Comparison of ENCODE assay signal across 9 cellular contexts in the genomic region with DNA sequence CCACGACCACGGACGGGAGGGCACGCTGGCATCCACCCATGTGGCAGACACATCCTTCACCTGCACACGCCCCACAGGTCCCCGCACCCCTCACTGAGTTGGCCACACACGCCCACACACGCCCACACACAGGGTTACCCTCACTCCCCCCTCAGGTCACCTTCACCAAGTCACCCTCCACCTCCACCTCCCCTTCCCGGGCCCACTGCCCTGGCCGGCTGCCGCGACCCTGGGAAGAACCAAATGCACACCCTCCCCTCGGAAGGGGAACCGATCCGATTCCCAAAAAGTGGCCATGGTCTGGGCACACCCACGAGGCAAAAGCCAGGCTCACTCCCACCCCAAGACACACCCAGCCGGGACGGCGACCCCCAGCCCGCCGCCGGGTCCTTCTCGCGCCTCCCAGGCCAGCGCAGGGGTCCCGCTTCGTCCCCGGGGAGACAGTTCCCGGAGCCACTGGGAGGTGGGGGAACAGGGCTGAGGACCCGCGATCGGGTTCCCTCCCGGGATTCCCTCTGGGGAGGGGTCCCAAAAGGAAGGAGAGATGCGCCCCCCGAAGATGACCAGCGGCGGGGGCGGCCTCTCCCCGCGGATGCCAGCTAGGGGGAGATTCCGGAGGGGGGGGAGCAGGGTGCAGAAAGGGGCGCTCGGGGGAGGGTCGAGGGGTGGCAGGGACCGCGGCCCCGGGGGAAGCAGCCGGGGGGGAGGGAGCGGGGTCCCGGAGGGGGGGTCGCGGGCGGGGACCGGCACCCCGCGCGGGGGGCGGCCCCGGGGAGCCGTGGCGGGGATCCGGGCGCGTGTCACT. TPM values are rescaled to one million over a fixed set of nuclear protein-coding genes. Genes with fewer than 3 reads are reported as not detected.
DNase-seq lines count a peak whose midpoint lies in the region; ATAC-seq and TF ChIP-seq lines count a peak whose summit lies in the region.
"Had no signal": no experiment of that assay in that cellular context is flagged by ENCODE, and none has a peak within 500 bp of the region (broad histone marks: within the 10 kb centered on the region; RNA-seq: fewer than 3 reads in every experiment).

No MANE protein-coding gene starts in this region.

- H3K4me3 Mint-ChIP-seq in activated CD4-positive, alpha-beta memory T cell treated with anti-CD3 and anti-CD28 coated beads for 36 hours: peak overlapping the region; percentile 70

- peaks cover 31% of the 10 kb centered on the region for H3K27me3 Mint-ChIP-seq in activated CD4-positive, alpha-beta memory T cell treated with anti-CD3 and anti-CD28 coated beads for 36 hours

- H4K20me1 ChIP-seq in DOHH2 (ENCODE audit: control insufficient read depth, insufficient read depth, low read depth, low read length): peaks cover 8% of the 10 kb centered on the region; the same call in 1 of the 2 replicates

- no peaks in the 10 kb centered on the region for H3K79me2 ChIP-seq in DOHH2 (ENCODE audit: control insufficient read depth, low read length)

- no peaks in the 10 kb centered on the region for H3K36me3 Mint-ChIP-seq in activated CD4-positive, alpha-beta memory T cell treated with anti-CD3 and anti-CD28 coated beads for 36 hours

- DNase-seq in activated CD4-positive, alpha-beta memory T cell treated with anti-CD3 and anti-CD28 coated beads for 36 hours: no peak
- DNase-seq in heart right ventricle (peak in 1 of 2 donors; percentile 35), retinal pigment epithelial cell (ENCODE audit: low read depth) (no peak), NCI-H446 (lab: John Stamatoyannopoulos, UW) (no peak), DMS 273 (lab: John Stamatoyannopoulos, UW; ENCODE audit: unreplicated experiment) (no peak)
- DNase-seq in activated effector memory CD4-positive, alpha-beta T cell treated with anti-CD3 and anti-CD28 coated beads, Interleukin-2, amount 50 U/mL, for 16 hours: no peak
- DNase-seq: cortex of kidney had no signal

- no peaks in the 10 kb centered on the region for H3K9me3 ChIP-seq in DOHH2 (ENCODE audit: control insufficient read depth, insufficient read depth, low read length)
- no peaks in the 10 kb centered on the region for H3K9me3 ChIP-seq in heart right ventricle

- POLR2A ChIA-PET in activated CD4-positive, alpha-beta memory T cell treated with anti-CD3 and anti-CD28 coated beads for 36 hours (lab: Charles Lee): no interaction called here

- CTCF ChIA-PET in activated CD4-positive, alpha-beta memory T cell treated with anti-CD3 and anti-CD28 coated beads for 36 hours (lab: Charles Lee): interaction anchor here (0.6 to 1.2 kb wide), 3 partner anchors 106 to 189 kb away, joined by 3 read pairs; no protein-coding TSS in a partner anchor

- H3K4me3 ChIP-seq in DOHH2 (ENCODE audit: low read length) (no peak overlapping the region), heart right ventricle (peak overlapping the region; percentile 41 to 76 (median 67)), retinal pigment epithelial cell (ENCODE audit: low read length) (peak overlapping the region; percentile 52)

- H3K4me1 ChIP-seq in DOHH2 (ENCODE audit: control insufficient read depth, low read length) (peaks cover 31% of the 10 kb centered on the region), heart right ventricle (peaks cover 5 to 64% (median 31%) of the 10 kb centered on the region in 9 donors)

- no peaks in the 10 kb centered on the region for H3K9me3 Mint-ChIP-seq in activated CD4-positive, alpha-beta memory T cell treated with anti-CD3 and anti-CD28 coated beads for 36 hours

- H3K36me3 ChIP-seq in DOHH2 (ENCODE audit: control insufficient read depth, low read length): no peaks in the 10 kb centered on the region
- no peaks in the 10 kb centered on the region for H3K36me3 ChIP-seq in heart right ventricle

- H3K27me3 ChIP-seq in DOHH2 (ENCODE audit: control insufficient read depth, low read length) (peaks cover 70% of the 10 kb centered on the region), heart right ventricle (peaks cover 0 to 27% (median 0%) of the 10 kb centered on the region in 7 donors)

- no peak overlapping the region for H3K27ac Mint-ChIP-seq in activated CD4-positive, alpha-beta memory T cell treated with anti-CD3 and anti-CD28 coated beads for 36 hours

- peak in 2 of 8 donors; percentile 1 to 18 for ATAC-seq in heart right ventricle
- ATAC-seq in GM18909 (IDR thresholded peaks at IDR 0.05; ENCODE audit: poor library complexity, unreplicated experiment): no peak

- H3K4me2 ChIP-seq in DOHH2 (ENCODE audit: low read length): peak overlapping the region; percentile 31; the same call in 1 of the 2 replicates

- H3K4me1 Mint-ChIP-seq in activated CD4-positive, alpha-beta memory T cell treated with anti-CD3 and anti-CD28 coated beads for 36 hours (ENCODE audit: low read depth): peaks cover 8% of the 10 kb centered on the region

- intact Hi-C loops in activated CD4-positive, alpha-beta memory T cell treated with anti-CD3 and anti-CD28 coated beads for 36 hours (cut with micrococcal nuclease): no loop called here
- intact Hi-C loops in heart right ventricle (cut with DNase I): loop anchor here in 5 of 10 donors (2.0 to 10.0 kb wide), 5 partner anchors 53 to 186 kb away; a partner anchor contains a TSS

- 6 to 11% methylated on average over 38 to 64 of the region's 64 CpGs for WGBS in heart right ventricle, 2 donors

- no peaks in the 10 kb centered on the region for H3K9me2 ChIP-seq in DOHH2 (replicated peaks; ENCODE audit: control insufficient read depth, low read length)

- no peak overlapping the region for H3K27ac ChIP-seq in DOHH2 (ENCODE audit: low read depth, low read length)
- H3K27ac ChIP-seq in heart right ventricle: peak overlapping the region in 9 of 10 donors; percentile 41 to 86 (median 76)

- no peak for TF ChIP-seq CTCF in DOHH2 (IDR thresholded peaks at IDR 0.05; ENCODE audit: low read depth, low read length, poor library complexity, severe bottlenecking)
- TF ChIP-seq CTCF in heart right ventricle (IDR thresholded peaks at IDR 0.05): no peak
- no peak for TF ChIP-seq CTCF in retinal pigment epithelial cell (conservative IDR thresholded peaks at IDR 0.05; ENCODE audit: low read depth, low read length)

- peaks cover 11% of the 10 kb centered on the region; the same call in 1 of the 2 replicates for H3F3A ChIP-seq in DOHH2 (ENCODE audit: control insufficient read depth, insufficient read depth)

RNA-seq across cellular contexts. Expression of a gene that starts 0.7 kb away (rescaled TPM):
- total RNA-seq in activated CD4-positive, alpha-beta memory T cell treated with anti-CD3 and anti-CD28 coated beads for 36 hours: under 1 TPM; 0.12 to 0.17 TPM
- 10 to 100 TPM; 17.9 to 57.7 (median 22.1) TPM for total RNA-seq in heart right ventricle
- polyA plus RNA-seq in heart right ventricle: 10 to 100 TPM; 13.1 to 22.2 TPM

Comparison
In these comparisons a context has a peak if more than half of its experiments do, and no peak if none do; other contexts are left out.
1. RNA of a gene that starts 0.7 kb away (total RNA-seq): 17.9 to 57.7 TPM in heart right ventricle; 0.12 to 0.17 TPM in activated CD4-positive, alpha-beta memory T cell treated with anti-CD3 and anti-CD28 coated beads for 36 hours; every median in the first group is over 10 times any median in the second.